In the genomic region with DNA sequence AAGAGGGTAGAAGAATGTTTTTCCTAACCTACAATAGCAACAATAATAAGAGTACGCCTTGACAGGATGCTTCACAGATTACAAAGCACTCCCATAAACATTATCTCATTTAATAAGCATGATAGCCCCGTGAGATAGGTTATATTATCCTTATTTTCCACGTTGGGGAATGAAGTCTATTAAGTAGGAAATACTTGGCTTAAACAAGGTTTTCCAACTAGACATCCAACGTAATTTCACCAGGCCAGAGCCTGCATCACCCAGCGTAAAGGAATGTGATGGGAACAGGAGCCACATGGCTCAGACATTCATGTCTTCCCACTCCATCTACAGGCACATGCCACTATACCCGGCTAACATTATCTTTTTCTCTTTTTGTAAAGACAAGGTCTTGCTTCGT, we compare ENCODE assay signal across 17 cellular contexts.
DNase-seq lines count a peak whose midpoint lies in the region; ATAC-seq, FAIRE-seq and TF ChIP-seq lines count a peak whose summit lies in the region.
"Had no signal": no experiment of that assay in that cellular context is flagged by ENCODE, and none has a peak within 500 bp of the region (broad histone marks: within the 10 kb centered on the region; RNA-seq: fewer than 3 reads in every experiment).

No MANE protein-coding gene starts in this region.

- no peak overlapping the region for H3K14ac ChIP-seq in H1 (ENCODE audit: insufficient read length)

- H2BK20ac ChIP-seq in H1 (ENCODE audit: low read length): no peak overlapping the region

- no peak for DNase-seq in activated naive CD4-positive, alpha-beta T cell treated with anti-CD3 and anti-CD28 coated beads, Interleukin-2, amount 50 U/mL, for 72 hours (ENCODE audit: low spot score in 2 of 2)
- no peak for DNase-seq in activated naive CD4-positive, alpha-beta T cell treated with anti-CD3 and anti-CD28 coated beads, Interleukin-2, amount 10 ng/mL, durations not matched to agents 7 days and 5 days
- DNase-seq in RWPE2 (ENCODE audit: low spot score): no peak
- no peak for DNase-seq in H1 (ENCODE audit: low read depth in 1 of 2, low spot score in 2 of 2)
- no peak for DNase-seq in neural progenitor cell (ENCODE audit: low spot score)
- DNase-seq in sigmoid colon: no peak
- DNase-seq: DMS79, foreskin melanocyte, H9, KG1, NCI-H510A had no signal

- TF ChIP-seq CTCF in RWPE2 (IDR thresholded peaks at IDR 0.05; ENCODE audit: poor library complexity, severe bottlenecking): no peak
- no peak for TF ChIP-seq CTCF in H1 (IDR thresholded peaks at IDR 0.05; ENCODE audit: control extremely low read depth in 1 of 3, insufficient read depth in 1 of 3, low read depth in 1 of 3, low read length in 3 of 3)
- no peak for TF ChIP-seq CTCF in neural progenitor cell (IDR thresholded peaks at IDR 0.05)
- no peak for TF ChIP-seq CTCF in sigmoid colon (IDR thresholded peaks at IDR 0.05)

- no peaks in the 10 kb centered on the region for H3K79me2 ChIP-seq in H1 (ENCODE audit: control insufficient read depth in 1 of 2, insufficient read depth in 2 of 2, low read length in 2 of 2)
- H3K79me2 ChIP-seq in neural progenitor cell (ENCODE audit: low read depth): no peaks in the 10 kb centered on the region

- H3K9me3 Mint-ChIP-seq in activated naive CD4-positive, alpha-beta T cell treated with anti-CD3 and anti-CD28 coated beads, Interleukin-2, amount 50 U/mL, for 72 hours: peaks cover 27 to 39% of the 10 kb centered on the region in 2 donors
- H3K9me3 Mint-ChIP-seq in activated naive CD4-positive, alpha-beta T cell treated with anti-CD3 and anti-CD28 coated beads, Interleukin-2, amount 10 ng/mL, durations not matched to agents 7 days and 5 days: peaks cover 43% of the 10 kb centered on the region
- H3K9me3 Mint-ChIP-seq in stimulated activated memory B cell treated with anti-CD40 and anti-IgM and Interleukin-4, amounts not matched to agents 10 μg/mL and 1 μg/mL and 100 μg/mL, for 72 hours: peaks cover 15% of the 10 kb centered on the region
- peaks cover 6% of the 10 kb centered on the region for H3K9me3 Mint-ChIP-seq in neural progenitor cell

- H3K56ac ChIP-seq in H1 (replicated peaks; ENCODE audit: insufficient read length, low read depth, low read length): no peak overlapping the region

- H4K5ac ChIP-seq in H1 (ENCODE audit: insufficient read length, low read depth, low read length): no peak overlapping the region

- no peaks in the 10 kb centered on the region for H3K23me2 ChIP-seq in H1 (ENCODE audit: low read depth, low read length)

- TF ChIP-seq EP300 in H1 (IDR thresholded peaks at IDR 0.05; ENCODE audit: borderline replicate concordance in 1 of 2, low read depth in 2 of 2, low read length in 2 of 2): no peak
- TF ChIP-seq EP300 in sigmoid colon (IDR thresholded peaks at IDR 0.05): no peak

- no peak overlapping the region for H2AK5ac ChIP-seq in H1 (ENCODE audit: low read depth, low read length)

- no peak for TF ChIP-seq RAD21 in H1 (IDR thresholded peaks at IDR 0.05 in 1 of 2, conservative IDR thresholded peaks at IDR 0.05 in 1 of 2; ENCODE audit: low read depth in 2 of 2, low read length in 2 of 2)

- no peak overlapping the region for H4K91ac ChIP-seq in H1 (replicated peaks; ENCODE audit: insufficient read length, low read length)

- no peak overlapping the region for H3K4ac ChIP-seq in H1 (replicated peaks; ENCODE audit: insufficient read length, low read depth, low read length)

- no peak for FAIRE-seq in H1 (lab: Jason Lieb, UNC)

- CTCF ChIA-PET in activated naive CD4-positive, alpha-beta T cell treated with anti-CD3 and anti-CD28 coated beads, Interleukin-2, amount 10 ng/mL, durations not matched to agents 7 days and 5 days (lab: Charles Lee): no interaction called here
- CTCF ChIA-PET in H1 (lab: Charles Lee; ENCODE audit: partially characterized antibody): interaction anchor here (1.0 to 2.8 kb wide), 3 partner anchors 225 to 334 kb away, joined by 3 to 9 read pairs (median 5); a partner anchor contains a TSS

- H3K4me1 ChIP-seq in RWPE2 (ENCODE audit: insufficient read depth, poor library complexity, severe bottlenecking) (peaks cover 21% of the 10 kb centered on the region), H1 (replicated peaks in 1 of 4; ENCODE audit: control insufficient read depth in 3 of 4, insufficient read depth in 4 of 4, low read length in 3 of 4) (peaks cover 0 to 4% (median 0%) of the 10 kb centered on the region in 4 experiments; a peak in 1 of 7 replicates), neural progenitor cell (no peaks in the 10 kb centered on the region), sigmoid colon (peaks cover 0 to 14% (median 9%) of the 10 kb centered on the region in 4 donors)

- H3K18ac ChIP-seq in H1 (ENCODE audit: extremely low read depth, low read length): no peak overlapping the region

- H3K4me3 Mint-ChIP-seq in activated naive CD4-positive, alpha-beta T cell treated with anti-CD3 and anti-CD28 coated beads, Interleukin-2, amount 10 ng/mL, durations not matched to agents 7 days and 5 days: no peak overlapping the region
- H3K4me3 Mint-ChIP-seq in stimulated activated memory B cell treated with anti-CD40 and anti-IgM and Interleukin-4, amounts not matched to agents 10 μg/mL and 1 μg/mL and 100 μg/mL, for 72 hours: no peak overlapping the region
- no peak overlapping the region for H3K4me3 Mint-ChIP-seq in neural progenitor cell
- H3K4me3 Mint-ChIP-seq: brain, H9 had no signal

- no peaks in the 10 kb centered on the region for H3K79me1 ChIP-seq in H1 (ENCODE audit: low read depth, low read length)

- H3K36me3 ChIP-seq in RWPE2 (ENCODE audit: low read depth): no peaks in the 10 kb centered on the region
- no peaks in the 10 kb centered on the region for H3K36me3 ChIP-seq in H1 (ENCODE audit: control insufficient read depth in 2 of 4, insufficient read depth in 4 of 4, low read length in 3 of 4)
- no peaks in the 10 kb centered on the region for H3K36me3 ChIP-seq in neural progenitor cell
- no peaks in the 10 kb centered on the region for H3K36me3 ChIP-seq in sigmoid colon
- H3K36me3 ChIP-seq: neutrophil had no signal

- H3K27ac Mint-ChIP-seq in activated naive CD4-positive, alpha-beta T cell treated with anti-CD3 and anti-CD28 coated beads, Interleukin-2, amount 50 U/mL, for 72 hours: peak overlapping the region; percentile 51 to 88
- H3K27ac Mint-ChIP-seq in activated naive CD4-positive, alpha-beta T cell treated with anti-CD3 and anti-CD28 coated beads, Interleukin-2, amount 10 ng/mL, durations not matched to agents 7 days and 5 days: no peak overlapping the region
- H3K27ac Mint-ChIP-seq in stimulated activated memory B cell treated with anti-CD40 and anti-IgM and Interleukin-4, amounts not matched to agents 10 μg/mL and 1 μg/mL and 100 μg/mL, for 72 hours: peak overlapping the region; percentile 83
- no peak overlapping the region for H3K27ac Mint-ChIP-seq in neural progenitor cell
- H3K27ac Mint-ChIP-seq: brain, H9 had no signal

- peak overlapping the region; percentile 55 for H3K27ac ChIP-seq in RWPE2 (ENCODE audit: poor library complexity, severe bottlenecking)
- H3K27ac ChIP-seq in H1 (ENCODE audit: low read depth, low read length): no peak overlapping the region
- H3K27ac ChIP-seq in neural progenitor cell: no peak overlapping the region
- H3K27ac ChIP-seq in sigmoid colon: peak overlapping the region in 2 of 4 donors; percentile 1 to 51
- H3K27ac ChIP-seq: neutrophil had no signal

- intact Hi-C loops in sigmoid colon (cut with DNase I): no loop called here

- no peak overlapping the region for H3K4me2 ChIP-seq in H1 (ENCODE audit: insufficient read depth in 1 of 2, low read depth in 2 of 2, low read length in 2 of 2)
- H3K4me2 ChIP-seq in neural progenitor cell: no peak overlapping the region

- peaks cover 66% of the 10 kb centered on the region for H3K4me1 Mint-ChIP-seq in activated naive CD4-positive, alpha-beta T cell treated with anti-CD3 and anti-CD28 coated beads, Interleukin-2, amount 10 ng/mL, durations not matched to agents 7 days and 5 days
- H3K4me1 Mint-ChIP-seq in stimulated activated memory B cell treated with anti-CD40 and anti-IgM and Interleukin-4, amounts not matched to agents 10 μg/mL and 1 μg/mL and 100 μg/mL, for 72 hours: peaks cover 71% of the 10 kb centered on the region
- H3K4me1 Mint-ChIP-seq in neural progenitor cell: peaks cover 14% of the 10 kb centered on the region

- H2BK5ac ChIP-seq in H1 (ENCODE audit: low read depth, low read length): 0 out of 2 replicates have a peak overlapping the region, but pooled peaks have one; percentile 16

- H2BK15ac ChIP-seq in H1 (ENCODE audit: low read length): peak overlapping the region; percentile 40; the same call in 1 of the 2 replicates

- POLR2A ChIA-PET in H1 (lab: Charles Lee; ENCODE audit: partially characterized antibody): no interaction called here

- H3K27me3 Mint-ChIP-seq in activated naive CD4-positive, alpha-beta T cell treated with anti-CD3 and anti-CD28 coated beads, Interleukin-2, amount 10 ng/mL, durations not matched to agents 7 days and 5 days: no peaks in the 10 kb centered on the region
- no peaks in the 10 kb centered on the region for H3K27me3 Mint-ChIP-seq in stimulated activated memory B cell treated with anti-CD40 and anti-IgM and Interleukin-4, amounts not matched to agents 10 μg/mL and 1 μg/mL and 100 μg/mL, for 72 hours
- no peaks in the 10 kb centered on the region for H3K27me3 Mint-ChIP-seq in neural progenitor cell (ENCODE audit: insufficient read depth, low read depth)

- 0 out of 2 replicates have a peak overlapping the region, but pooled peaks have one; percentile 39 for H2BK12ac ChIP-seq in H1 (ENCODE audit: low read depth, low read length)

- no peak for TF ChIP-seq POLR2A in H1 (IDR thresholded peaks at IDR 0.05; ENCODE audit: control extremely low read depth in 1 of 2, low read depth in 2 of 2, low read length in 2 of 2)
- TF ChIP-seq POLR2A in sigmoid colon (IDR thresholded peaks at IDR 0.05): no peak

- H3K9me3 ChIP-seq in RWPE2 (ENCODE audit: severe bottlenecking) (peaks cover under 1% of the 10 kb centered on the region), H1 (ENCODE audit: insufficient read depth in 2 of 2, low read depth in 1 of 2, low read length in 1 of 2) (no peaks in the 10 kb centered on the region), neural progenitor cell (ENCODE audit: low read depth) (no peaks in the 10 kb centered on the region), sigmoid colon (no peaks in the 10 kb centered on the region)
- H3K9me3 ChIP-seq: neutrophil had no signal

- H3K36me3 Mint-ChIP-seq in activated naive CD4-positive, alpha-beta T cell treated with anti-CD3 and anti-CD28 coated beads, Interleukin-2, amount 50 U/mL, for 72 hours: peaks cover 65 to 68% of the 10 kb centered on the region in 2 donors
- peaks cover 59% of the 10 kb centered on the region for H3K36me3 Mint-ChIP-seq in activated naive CD4-positive, alpha-beta T cell treated with anti-CD3 and anti-CD28 coated beads, Interleukin-2, amount 10 ng/mL, durations not matched to agents 7 days and 5 days
- H3K36me3 Mint-ChIP-seq in stimulated activated memory B cell treated with anti-CD40 and anti-IgM and Interleukin-4, amounts not matched to agents 10 μg/mL and 1 μg/mL and 100 μg/mL, for 72 hours: peaks cover 59% of the 10 kb centered on the region
- H3K36me3 Mint-ChIP-seq in neural progenitor cell: no peaks in the 10 kb centered on the region
- H3K36me3 Mint-ChIP-seq: brain had no signal

- no peak overlapping the region for H3K23ac ChIP-seq in H1 (ENCODE audit: insufficient read length)

- 91% methylated on average over 7 of the region's 7 CpGs; no CpG with 5 or more reads in 1 of the 2 experiments for WGBS in H1 (ENCODE audit: extremely low coverage in 1 of 2, insufficient coverage in 1 of 2, insufficient read length in 1 of 2, insufficient replicate concordance in 2 of 2, low coverage in 1 of 2, low lambda C conversion rate in 2 of 2, missing lambda C conversion rate in 1 of 2), 2 experiments
- 80 to 88% methylated on average over 7 of the region's 7 CpGs for WGBS in sigmoid colon, 2 donors

- no peak overlapping the region for H2BK120ac ChIP-seq in H1 (replicated peaks; ENCODE audit: low read depth, low read length)

- H4K8ac ChIP-seq in H1 (ENCODE audit: extremely low read depth, insufficient read depth, low read length): no peak overlapping the region

- ATAC-seq in activated naive CD4-positive, alpha-beta T cell treated with anti-CD3 and anti-CD28 coated beads, Interleukin-2, amount 50 U/mL, for 72 hours: no peak
- ATAC-seq in RWPE2 (ENCODE audit: low read depth) (no peak), HG02970 (IDR thresholded peaks at IDR 0.05; ENCODE audit: low FRiP score, unreplicated experiment) (no peak)
- no peak for ATAC-seq in stimulated activated memory B cell treated with anti-CD40 and anti-IgM and Interleukin-4, amounts not matched to agents 10 μg/mL and 1 μg/mL and 100 μg/mL, for 72 hours
- ATAC-seq: activated CD4-positive, CD25-positive, alpha-beta regulatory T cell treated with anti-CD3 and anti-CD28 coated beads, Interleukin-2, amount 50 U/mL, for 24 hours; Panc1 had no signal

- H2AFZ ChIP-seq in H1 (ENCODE audit: low read length) (peak overlapping the region; percentile 83; the same call in 1 of the 2 replicates), neural progenitor cell (replicated peaks) (no peak overlapping the region)

- H3K27me3 ChIP-seq in RWPE2 (ENCODE audit: insufficient read depth, poor library complexity, severe bottlenecking): no peaks in the 10 kb centered on the region
- no peaks in the 10 kb centered on the region for H3K27me3 ChIP-seq in H1 (replicated peaks in 1 of 4; ENCODE audit: control insufficient read depth in 3 of 4, extremely low read depth in 1 of 4, insufficient read depth in 3 of 4, low read length in 3 of 4)
- no peaks in the 10 kb centered on the region for H3K27me3 ChIP-seq in neural progenitor cell
- no peaks in the 10 kb centered on the region for H3K27me3 ChIP-seq in sigmoid colon

- H3K9ac ChIP-seq in H1 (replicated peaks in 1 of 4; ENCODE audit: extremely low read depth in 1 of 4, low read depth in 3 of 4, low read length in 3 of 4): no peak overlapping the region
- H3K9ac ChIP-seq in neural progenitor cell: no peak overlapping the region

- no peaks in the 10 kb centered on the region for H3F3A ChIP-seq in neural progenitor cell (ENCODE audit: low read depth)

- no peaks in the 10 kb centered on the region for H4K20me1 ChIP-seq in H1 (replicated peaks in 1 of 2; ENCODE audit: control insufficient read depth in 1 of 2, insufficient read depth in 2 of 2, low read length in 2 of 2)
- no peaks in the 10 kb centered on the region for H4K20me1 ChIP-seq in neural progenitor cell (ENCODE audit: low read depth)

- H3K4me3 ChIP-seq in RWPE2 (ENCODE audit: severe bottlenecking) (no peak overlapping the region), H1 (ENCODE audit: extremely low read depth in 1 of 4, insufficient read depth in 2 of 4, low read depth in 3 of 4, low read length in 4 of 4) (no peak overlapping the region), neural progenitor cell (no peak overlapping the region), sigmoid colon (no peak overlapping the region)

Comparison
In these comparisons a context has a peak if more than half of its experiments do, and no peak if none do; other contexts are left out.
1. H3K27ac Mint-ChIP-seq: peak in activated naive CD4-positive, alpha-beta T cell treated with anti-CD3 and anti-CD28 coated beads, Interleukin-2, amount 50 U/mL, for 72 hours (2 of 2) and stimulated activated memory B cell treated with anti-CD40 and anti-IgM and Interleukin-4, amounts not matched to agents 10 μg/mL and 1 μg/mL and 100 μg/mL, for 72 hours (single experiment); none in activated naive CD4-positive, alpha-beta T cell treated with anti-CD3 and anti-CD28 coated beads, Interleukin-2, amount 10 ng/mL, durations not matched to agents 7 days and 5 days (single experiment) and neural progenitor cell (single experiment).